8 cellular contexts compared by ENCODE assay signal in genomic region chr20:59004763-59005522, GRCh38. TPM values are rescaled to one million over a fixed set of nuclear protein-coding genes. Genes with fewer than 3 reads are reported as not detected.
DNase-seq lines count a peak whose midpoint lies in the region; ATAC-seq and TF ChIP-seq lines count a peak whose summit lies in the region.

No MANE protein-coding gene starts in this region.

- intact Hi-C loops in dorsolateral prefrontal cortex (cut with DNase I), result no loop called here

- DNase-seq in C1 segment of cervical spinal cord (lab: John Stamatoyannopoulos, UW) (peak in 11 of 14 donors; percentile 25 to 70 (median 56)), SKM-1 treated with dmso at 0.1 percent for 144 hours (lab: John Stamatoyannopoulos, UW; ENCODE audit: unreplicated experiment) (peak; percentile 76), dorsolateral prefrontal cortex (peak in 3 of 10 donors; percentile 30 to 38 (median 36)), NCI-H2107 treated with DMSO at 0.1 percent for 48 hours (lab: John Stamatoyannopoulos, UW; ENCODE audit: unreplicated experiment) (no peak), SW 1271 (lab: John Stamatoyannopoulos, UW) (no peak)

- no peaks in the 10 kb centered on the region for H3K9me3 Mint-ChIP-seq in nephron

- TF ChIP-seq CTCF in dorsolateral prefrontal cortex (IDR thresholded peaks at IDR 0.05 in 54 of 56, conservative IDR thresholded peaks at IDR 0.05 in 2 of 56; ENCODE audit: low read depth in 1 of 56, partially characterized antibody in 56 of 56), result no peak
- TF ChIP-seq CTCF in nephron (IDR thresholded peaks at IDR 0.05; ENCODE audit: unreplicated experiment in 3 of 3), result no peak

- peaks cover 22% of the 10 kb centered on the region for H3K4me1 Mint-ChIP-seq in nephron

- peak; percentile 64 for TF ChIP-seq POLR2A in GM19099 (IDR thresholded peaks at IDR 0.05; ENCODE audit: extremely low read depth, insufficient read length, low read depth)

- peak overlapping the region in 48 of 59 donors; percentile 3 to 79 (median 69) for H3K4me3 ChIP-seq in dorsolateral prefrontal cortex

- peaks cover 5% of the 10 kb centered on the region for H3K36me3 Mint-ChIP-seq in nephron (ENCODE audit: low read depth)

- peak overlapping the region; percentile 32 to 76 (median 49) for H3K4me3 Mint-ChIP-seq in nephron

- ATAC-seq in HG03097 (IDR thresholded peaks at IDR 0.05; ENCODE audit: low FRiP score, unreplicated experiment), result peak; percentile 61

- H3K27me3 ChIP-seq in dorsolateral prefrontal cortex, result no peaks in the 10 kb centered on the region

- peak overlapping the region in 2 of 3 experiments; percentile 19 to 41 for H3K27ac Mint-ChIP-seq in nephron

- H3K27ac ChIP-seq in dorsolateral prefrontal cortex, result peak overlapping the region in 46 of 59 donors; percentile 12 to 92 (median 80)

- H3K27me3 Mint-ChIP-seq in nephron (ENCODE audit: low read depth), result peaks cover 18% of the 10 kb centered on the region

RNA-seq across cellular contexts. Expression of gene CTSZ, which starts 2.1 kb away (rescaled TPM):
- total RNA-seq in dorsolateral prefrontal cortex, result 10 to 100 TPM; 33.6 to 99.6 (median 49.4) TPM

RNA-seq across cellular contexts. Expression of gene TUBB1, which starts 14.3 kb away (rescaled TPM):
- under 1 TPM in 56 of 120 experiments, not detected in 64; 0.07 to 0.78 (median 0.24) TPM for total RNA-seq in dorsolateral prefrontal cortex

RNA-seq across cellular contexts. Expression of gene NELFCD, which starts 23.9 kb away (rescaled TPM):
- 10 to 100 TPM; 46.8 to 90.1 (median 64.8) TPM for total RNA-seq in dorsolateral prefrontal cortex

RNA-seq across cellular contexts. Expression of gene ATP5F1E, which starts 27.2 kb away (rescaled TPM):
- 10 to 100 TPM; 31.5 to 78.6 (median 49.1) TPM for total RNA-seq in dorsolateral prefrontal cortex

RNA-seq across cellular contexts. Expression of gene PRELID3B, which starts 37.6 kb away (rescaled TPM):
- 10 to 100 TPM; 15.9 to 41.2 (median 26.9) TPM for total RNA-seq in dorsolateral prefrontal cortex

Comparison
In these comparisons a context has a peak if more than half of its experiments do, and no peak if none do; other contexts are left out.
1. DNase-seq: peak in C1 segment of cervical spinal cord (11 of 14) and SKM-1 treated with dmso at 0.1 percent for 144 hours (single experiment); none in NCI-H2107 treated with DMSO at 0.1 percent for 48 hours (single experiment) and SW 1271 (0 of 2).